In the genomic region with DNA sequence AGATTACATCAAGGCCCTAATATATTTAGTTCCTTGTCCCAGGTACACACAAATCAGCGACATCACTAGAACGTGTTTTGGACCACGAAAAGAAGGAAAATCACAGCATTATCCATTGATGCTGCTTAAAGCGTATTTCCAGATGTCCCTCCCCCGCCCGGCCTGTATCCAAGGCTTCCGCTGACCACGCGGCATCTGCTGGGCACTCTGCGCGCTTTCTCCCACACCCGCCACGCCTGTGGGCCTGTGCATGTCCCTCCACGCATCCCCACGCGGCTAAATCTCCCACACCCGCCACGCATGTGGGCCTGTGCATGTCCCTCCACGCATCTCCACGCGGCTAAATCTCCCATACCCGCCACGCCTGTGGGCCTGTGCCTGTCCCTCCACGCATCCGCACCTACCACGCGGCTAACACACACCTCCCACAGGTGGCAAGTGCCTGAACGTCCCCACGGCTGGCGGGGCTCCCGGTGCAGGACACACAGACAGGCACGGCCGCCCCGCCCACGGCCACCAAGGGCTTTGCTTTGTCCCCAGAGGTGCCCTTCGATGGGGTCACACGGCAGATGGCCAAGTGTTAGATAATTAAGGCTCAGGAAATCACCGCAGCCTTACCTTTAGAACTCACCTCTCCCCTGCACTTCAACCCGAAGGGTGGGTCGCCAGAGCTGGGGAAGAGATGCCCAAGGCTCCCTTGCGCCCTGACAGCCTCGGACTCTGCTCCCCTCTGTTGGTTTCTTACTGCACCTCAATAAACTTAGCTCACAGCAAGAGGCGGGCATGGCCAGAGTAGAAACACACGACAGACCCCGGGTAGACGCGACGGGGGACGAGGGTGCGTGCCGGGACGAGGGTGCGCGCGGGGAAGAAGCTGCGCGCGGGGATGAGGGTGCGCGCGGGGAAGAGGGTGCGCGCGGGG, we compare ENCODE assay signal across 14 cellular contexts.
"Had no signal": no experiment of that assay in that cellular context is flagged by ENCODE, and none has a peak within 500 bp of the region (broad histone marks: within the 10 kb centered on the region; RNA-seq: fewer than 3 reads in every experiment).

No MANE protein-coding gene starts in this region.

- DNase-seq: activated CD4-positive, alpha-beta T cell treated with anti-CD3 and anti-CD28 coated beads, Interleukin-2, amount 50 U/mL, for 4 hours; activated CD4-positive, CD25-positive, alpha-beta regulatory T cell treated with anti-CD3 and anti-CD28 coated beads, Interleukin-2, amount 50 U/mL, for 72 hours; activated naive CD4-positive, alpha-beta T cell treated with anti-CD3 and anti-CD28 coated beads, Interleukin-2, amount 10 ng/mL, durations not matched to agents 7 days and 5 days; activated T-cell treated with anti-CD3 and anti-CD28 coated beads for 4 hours; dermis blood vessel endothelial cell; endodermal cell; occipital lobe; stimulated activated CD4-positive, alpha-beta T cell treated with anti-CD3 and anti-CD28 coated beads, Interleukin-12 subunit alpha, Interleukin-12 subunit beta, amount 100 ng/mL, for 4 hours; stimulated activated CD4-positive, alpha-beta T cell treated with anti-CD3 and anti-CD28 coated beads, Interleukin-2, amount 100 ng/mL, for 24 hours had no signal

- H3K4me3 Mint-ChIP-seq: activated naive CD4-positive, alpha-beta T cell treated with anti-CD3 and anti-CD28 coated beads, Interleukin-2, amount 10 ng/mL, durations not matched to agents 7 days and 5 days; endodermal cell; memory B cell; nephron; stimulated activated effector memory CD8-positive, alpha-beta T cell treated with anti-CD3 and anti-CD28 coated beads, Interleukin-12 subunit alpha, Interleukin-12 subunit beta, amount 100 ng/mL, for 72 hours; type B pancreatic cell had no signal

- H3K36me3 Mint-ChIP-seq: activated naive CD4-positive, alpha-beta T cell treated with anti-CD3 and anti-CD28 coated beads, Interleukin-2, amount 10 ng/mL, durations not matched to agents 7 days and 5 days; memory B cell had no signal

- ATAC-seq: left colon; stimulated activated effector memory CD8-positive, alpha-beta T cell treated with anti-CD3 and anti-CD28 coated beads, Interleukin-12 subunit alpha, Interleukin-12 subunit beta, amount 100 ng/mL, for 72 hours had no signal

- H3K27me3 Mint-ChIP-seq: type B pancreatic cell had no signal

- H3K4me1 Mint-ChIP-seq: activated naive CD4-positive, alpha-beta T cell treated with anti-CD3 and anti-CD28 coated beads, Interleukin-2, amount 10 ng/mL, durations not matched to agents 7 days and 5 days; memory B cell had no signal

- H3K27ac Mint-ChIP-seq: activated naive CD4-positive, alpha-beta T cell treated with anti-CD3 and anti-CD28 coated beads, Interleukin-2, amount 10 ng/mL, durations not matched to agents 7 days and 5 days; endodermal cell; memory B cell; nephron; stimulated activated effector memory CD8-positive, alpha-beta T cell treated with anti-CD3 and anti-CD28 coated beads, Interleukin-12 subunit alpha, Interleukin-12 subunit beta, amount 100 ng/mL, for 72 hours; type B pancreatic cell had no signal

- H3K9me3 Mint-ChIP-seq: activated naive CD4-positive, alpha-beta T cell treated with anti-CD3 and anti-CD28 coated beads, Interleukin-2, amount 10 ng/mL, durations not matched to agents 7 days and 5 days; endodermal cell; stimulated activated effector memory CD8-positive, alpha-beta T cell treated with anti-CD3 and anti-CD28 coated beads, Interleukin-12 subunit alpha, Interleukin-12 subunit beta, amount 100 ng/mL, for 72 hours; type B pancreatic cell had no signal
